In the genomic region with DNA sequence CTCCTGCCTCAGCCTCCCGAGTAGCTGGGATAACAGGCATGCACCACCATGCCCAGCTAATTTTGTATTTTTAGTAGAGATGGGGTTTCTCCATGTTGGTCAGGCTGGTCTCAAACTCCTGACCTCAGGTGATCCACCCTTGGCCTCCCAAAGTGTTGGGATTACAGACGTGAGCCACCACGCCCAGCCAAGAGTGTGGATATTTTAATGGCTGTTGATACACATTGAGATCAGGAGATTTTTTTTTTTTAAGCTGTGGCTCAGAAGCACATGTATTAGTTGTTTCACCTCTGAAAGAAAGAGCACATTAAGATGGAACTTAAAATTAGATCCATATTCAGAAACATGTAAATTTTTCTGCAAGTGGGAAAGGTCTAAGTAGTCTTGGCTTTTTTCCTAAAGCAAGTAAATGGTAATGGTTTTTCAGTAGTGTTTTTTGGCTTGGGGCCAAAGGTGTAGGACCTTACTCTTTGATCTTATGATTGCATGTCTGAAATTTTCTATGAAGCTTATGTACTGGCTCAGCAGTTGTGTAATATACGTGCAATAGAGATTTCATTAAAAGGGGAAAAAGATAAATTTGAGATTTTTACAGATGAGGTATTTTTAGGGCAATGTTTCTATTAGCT, we compare ENCODE assay signal across 1 cellular context.
TF ChIP-seq lines count a peak whose summit lies in the region.

No MANE protein-coding gene starts in this region.

TF ChIP-seq in GM23338, 12 proteins besides CTCF, POLR2A, EP300 and RAD21 (continued from another document):
- TF ChIP-seq REST (IDR thresholded peaks at IDR 0.05; ENCODE audit: unreplicated experiment) (no peak), EZH2phosphoT487 (IDR thresholded peaks at IDR 0.05; ENCODE audit: unreplicated experiment) (no peak), ETS1 (IDR thresholded peaks at IDR 0.05) (no peak), JUNB (IDR thresholded peaks at IDR 0.05; ENCODE audit: unreplicated experiment) (no peak), POLR2AphosphoS5 (IDR thresholded peaks at IDR 0.05; ENCODE audit: low read depth) (no peak)
